ENCODE assay signal across 29 cellular contexts in the genomic region with DNA sequence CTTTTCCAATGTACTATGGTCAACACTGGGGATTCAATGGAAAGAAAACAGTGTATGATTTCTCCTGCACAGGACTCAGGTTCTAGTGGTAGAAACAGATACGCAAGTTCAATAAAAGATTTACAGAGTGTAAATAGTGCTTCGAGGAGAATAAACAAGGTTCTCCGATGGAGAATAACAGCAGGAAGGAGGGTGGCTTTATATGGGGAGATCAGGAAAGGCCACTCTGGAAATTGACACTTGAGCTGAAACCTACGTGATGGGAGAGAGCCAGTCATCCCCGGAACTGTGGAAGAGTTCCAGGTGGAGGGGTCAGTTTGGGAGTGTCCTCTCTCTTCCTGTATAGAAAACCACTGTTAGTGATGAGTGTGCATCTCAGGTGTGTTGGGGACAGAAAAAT.
"Had no signal": no experiment of that assay in that cellular context is flagged by ENCODE, and none has a peak within 500 bp of the region (broad histone marks: within the 10 kb centered on the region; RNA-seq: fewer than 3 reads in every experiment).

No MANE protein-coding gene starts in this region.

- H3K4me1 ChIP-seq: body of pancreas, pancreas, uterus had no signal

- H3K4me3 ChIP-seq: adrenal gland, body of pancreas, cardiac muscle cell, gastrocnemius medialis, pancreas, psoas muscle, smooth muscle cell, uterus had no signal

- H3K9me3 ChIP-seq: adrenal gland, body of pancreas, gastrocnemius medialis, pancreas, psoas muscle, uterus had no signal

- DNase-seq: activated CD4-positive, alpha-beta T cell treated with anti-CD3 and anti-CD28 coated beads for 36 hours; activated CD4-positive, CD25-positive, alpha-beta regulatory T cell; activated CD8-positive, alpha-beta memory T cell treated with anti-CD3 and anti-CD28 coated beads, Interleukin-2, amount 10 ng/mL, durations not matched to agents 7 days and 5 days; activated CD8-positive, alpha-beta T cell treated with anti-CD3 and anti-CD28 coated beads, Interleukin-2, amount 10 ng/mL, durations not matched to agents 7 days and 5 days; activated naive CD4-positive, alpha-beta T cell treated with Interleukin-2 at 50 U/mL for 16 hours; activated naive CD8-positive, alpha-beta T cell treated with anti-CD3 and anti-CD28 coated beads for 36 hours; activated T-cell treated with anti-CD3 and anti-CD28 coated beads, Interleukin-2, amount 50 U/mL, for 48 hours; adrenal gland; aorta; body of pancreas; cortex of kidney; effector memory CD8-positive, alpha-beta T cell; erythroblast; gastrocnemius medialis; glutamatergic neuron; mammary epithelial cell; naive thymus-derived CD4-positive, alpha-beta T cell; nucleus accumbens; pancreas; psoas muscle; stimulated activated CD4-positive, alpha-beta T cell treated with anti-CD3 and anti-CD28 coated beads, Interleukin-1b, Interleukin-23, amount 100 ng/mL, for 48 hours; stimulated activated CD4-positive, alpha-beta T cell treated with anti-CD3 and anti-CD28 coated beads, Interleukin-4, amount 100 ng/mL, for 4 hours; stimulated activated CD8-positive, alpha-beta memory T cell treated with anti-CD3 and anti-CD28 coated beads, Interleukin-4, amount 100 ng/mL, for 48 hours; stimulated activated naive CD8-positive, alpha-beta T cell treated with anti-CD3 and anti-CD28 coated beads, Interleukin-15, amount 100 ng/mL, for 72 hours; substantia nigra; uterus had no signal

- ATAC-seq: activated CD4-positive, alpha-beta T cell treated with anti-CD3 and anti-CD28 coated beads for 36 hours; activated CD8-positive, alpha-beta memory T cell treated with anti-CD3 and anti-CD28 coated beads, Interleukin-2, amount 10 ng/mL, durations not matched to agents 7 days and 5 days; activated CD8-positive, alpha-beta T cell treated with anti-CD3 and anti-CD28 coated beads, Interleukin-2, amount 10 ng/mL, durations not matched to agents 7 days and 5 days; body of pancreas; effector memory CD8-positive, alpha-beta T cell; gastrocnemius medialis; naive thymus-derived CD4-positive, alpha-beta T cell; pancreas; psoas muscle; stimulated activated memory B cell treated with anti-CD40 and anti-IgM and Interleukin-4, amounts not matched to agents 10 μg/mL and 1 μg/mL and 100 μg/mL, for 72 hours; stimulated activated naive CD8-positive, alpha-beta T cell treated with anti-CD3 and anti-CD28 coated beads, Interleukin-15, amount 100 ng/mL, for 72 hours had no signal

- H3K36me3 ChIP-seq: adrenal gland, cardiac muscle cell, gastrocnemius medialis, pancreas, uterus had no signal
